ENCODE assay signal across 20 cellular contexts in the genomic region with DNA sequence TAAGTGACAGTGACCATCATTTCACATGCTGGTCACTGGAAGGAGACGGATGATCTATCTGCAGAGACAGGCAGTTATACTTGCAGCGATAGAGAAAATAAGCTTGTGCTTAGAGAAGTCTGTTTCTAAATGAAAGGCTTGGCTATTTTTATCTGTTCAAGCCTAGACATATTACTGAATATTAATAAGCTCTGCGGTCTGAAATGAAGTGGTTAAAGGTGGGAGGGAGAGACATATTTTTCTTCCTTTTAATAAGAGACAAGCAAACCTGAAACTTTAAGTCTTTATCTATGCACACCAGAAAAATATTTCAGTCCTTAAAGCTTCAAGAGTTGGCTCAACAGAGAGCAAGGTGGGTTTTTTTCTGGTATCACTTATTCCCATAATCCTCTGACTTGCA.
"Had no signal": no experiment of that assay in that cellular context is flagged by ENCODE, and none has a peak within 500 bp of the region (broad histone marks: within the 10 kb centered on the region; RNA-seq: fewer than 3 reads in every experiment).

No MANE protein-coding gene starts in this region.

- H3K4me3 ChIP-seq: coronary artery, heart left ventricle, pancreas, suprapubic skin, thyroid gland, upper lobe of left lung, vagina had no signal

- H3K4me1 Mint-ChIP-seq: natural killer cell had no signal

- H3K9me3 Mint-ChIP-seq: natural killer cell had no signal

- H3K27me3 ChIP-seq: heart left ventricle, pancreas, suprapubic skin, thyroid gland, upper lobe of left lung, vagina had no signal

- H3K27ac ChIP-seq: coronary artery, heart left ventricle, pancreas, suprapubic skin, thyroid gland, upper lobe of left lung, vagina had no signal

- H3K36me3 ChIP-seq: heart left ventricle, pancreas, suprapubic skin, thyroid gland, upper lobe of left lung, vagina had no signal

- H3K4me1 ChIP-seq: pancreas, suprapubic skin, thyroid gland, upper lobe of left lung had no signal

- DNase-seq: effector CD4-positive, alpha-beta T cell; endodermal cell; foreskin melanocyte; heart left ventricle; hippocampal formation; left colon; natural killer cell; occipital lobe; pancreas; right cardiac atrium; small intestine; stimulated activated CD4-positive, alpha-beta T cell treated with anti-CD3 and anti-CD28 coated beads, Interleukin-12 subunit alpha, Interleukin-12 subunit beta, amount 100 ng/mL, for 4 hours; stimulated activated naive CD8-positive, alpha-beta T cell treated with anti-CD3 and anti-CD28 coated beads, Interleukin-15, Interleukin-2, amounts not matched to agents 100 U/mL and 50 U/mL, for 24 hours; thyroid gland; upper lobe of left lung had no signal

- H3K27me3 Mint-ChIP-seq: progenitor cell of endocrine pancreas had no signal

- H3K36me3 Mint-ChIP-seq: natural killer cell had no signal

- H3K4me3 Mint-ChIP-seq: endodermal cell, natural killer cell had no signal

- FAIRE-seq: endothelial cell of umbilical vein, pancreas, small intestine had no signal

- H3K27ac Mint-ChIP-seq: endodermal cell, natural killer cell, progenitor cell of endocrine pancreas had no signal

- H3K9me3 ChIP-seq: heart left ventricle, pancreas, suprapubic skin, thyroid gland, upper lobe of left lung, vagina had no signal
